25 cellular contexts compared by ENCODE assay signal in genomic region chr3:8540456-8540855, GRCh38. TPM values are rescaled to one million over a fixed set of nuclear protein-coding genes. Genes with fewer than 3 reads are reported as not detected.
DNase-seq lines count a peak whose midpoint lies in the region; ATAC-seq and TF ChIP-seq lines count a peak whose summit lies in the region.
"Had no signal": no experiment of that assay in that cellular context is flagged by ENCODE, and none has a peak within 500 bp of the region (broad histone marks: within the 10 kb centered on the region; RNA-seq: fewer than 3 reads in every experiment).

No MANE protein-coding gene starts in this region.

- DNase-seq in Daoy (ENCODE audit: low read depth) (peak; percentile 12), NCI-H2029 (lab: John Stamatoyannopoulos, UW) (peak; percentile 39), foreskin keratinocyte (no peak), pulmonary artery endothelial cell (ENCODE audit: low read depth, low spot score) (peak; percentile 52), HPDE6-E6E7 (ENCODE audit: extremely low spot score) (no peak), HT-29 (ENCODE audit: low spot score) (no peak)
- no peak for DNase-seq in activated CD4-positive, alpha-beta T cell treated with anti-CD3 and anti-CD28 coated beads, Interleukin-2, amount 50 U/mL, for 1 hour
- DNase-seq: ACHN; activated CD4-positive, alpha-beta memory T cell treated with anti-CD3 and anti-CD28 coated beads for 36 hours; activated naive CD8-positive, alpha-beta T cell treated with anti-CD3 and anti-CD28 coated beads for 36 hours; cerebellar nuclear complex; COR-L47; DND-41; effector CD8-positive, alpha-beta T cell; foreskin fibroblast; hypothalamus; NCI-H1694 treated with DMSO at 0.1 percent for 48 hours; NCI-H774; RPMI8226; stimulated activated CD4-positive, alpha-beta T cell treated with anti-CD3 and anti-CD28 coated beads, Interleukin-2, amount 100 ng/mL, for 24 hours; uterus; WERI-Rb-1 had no signal

- peak; percentile 17 for ATAC-seq in foreskin keratinocyte
- no peak for ATAC-seq in GM21737 (IDR thresholded peaks at IDR 0.05; ENCODE audit: unreplicated experiment)
- ATAC-seq: SK-N-SH treated with all-trans-retinoic acid at 6 μM for 48 hours had no signal

- H3K27ac ChIP-seq in foreskin keratinocyte: no peak overlapping the region
- H3K27ac ChIP-seq: BLaER1, uterus, WERI-Rb-1 had no signal

- no peak for TF ChIP-seq CTCF in foreskin keratinocyte (conservative IDR thresholded peaks at IDR 0.05)

- H3K27me3 ChIP-seq in foreskin keratinocyte: no peaks in the 10 kb centered on the region
- H3K27me3 ChIP-seq: BLaER1, uterus had no signal

- no peaks in the 10 kb centered on the region for H3K4me1 ChIP-seq in foreskin keratinocyte
- H3K4me1 ChIP-seq: uterus had no signal

RNA-seq across cellular contexts. Expression of gene LMCD1, which starts 38.8 kb away (rescaled TPM):
- 14.5 and 18.7 TPM in 2 replicates for total RNA-seq in Daoy (2014; rRNA removed; shearing (Covaris generic))
- total RNA-seq in foreskin keratinocyte (2.3 and 2.8 TPM in 2 replicates), pulmonary artery endothelial cell (4.5 and 14.0 TPM in 2 replicates)
- polyA plus RNA-seq in foreskin keratinocyte: 2.0 and 2.5 TPM in 2 replicates
- 4.8 and 7.5 TPM in 2 replicates for total RNA-seq in HT-29 (2014; rRNA removed; shearing (Covaris generic))

Comparison
In these comparisons a context has a peak if more than half of its experiments do, and no peak if none do; other contexts are left out.
1. DNase-seq: peak in Daoy (single experiment), NCI-H2029 (single experiment) and pulmonary artery endothelial cell (single experiment); none in foreskin keratinocyte (0 of 2), HPDE6-E6E7 (single experiment), HT-29 (single experiment) and activated CD4-positive, alpha-beta T cell treated with anti-CD3 and anti-CD28 coated beads, Interleukin-2, amount 50 U/mL, for 1 hour (single experiment).